14 cellular contexts compared by ENCODE assay signal in the genomic region with DNA sequence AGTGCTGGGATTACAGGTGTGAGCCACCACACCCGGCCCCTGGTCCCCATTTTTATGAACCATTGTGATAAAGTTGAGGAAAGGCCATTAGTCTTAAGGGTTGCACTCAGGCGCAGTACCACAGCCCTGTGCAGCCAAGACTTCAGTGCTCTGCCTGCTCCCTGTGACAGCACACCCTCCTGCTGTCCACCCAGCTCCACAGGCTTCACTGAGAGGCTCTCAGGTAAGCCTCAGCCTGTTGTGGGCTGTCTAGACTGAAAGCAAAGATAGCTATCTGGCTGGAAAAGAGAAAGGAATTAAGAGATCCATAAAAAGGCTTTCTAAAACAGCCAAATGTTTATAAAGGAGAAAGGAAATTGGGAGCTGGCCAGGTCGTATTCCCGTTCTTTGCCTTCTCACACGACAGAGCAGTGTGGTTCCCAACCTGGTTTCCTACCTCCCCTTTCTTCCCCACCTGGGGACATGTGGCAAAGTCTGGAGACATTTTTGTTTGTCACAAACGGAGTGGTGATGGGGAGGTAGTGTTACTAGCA. TPM values are rescaled to one million over a fixed set of nuclear protein-coding genes. Genes with fewer than 3 reads are reported as not detected.
A peak's percentile ranks its signal among the peaks of the same experiment; 100 is the strongest.
DNase-seq lines count a peak whose midpoint lies in the region; TF ChIP-seq lines count a peak whose summit lies in the region.
"Had no signal": no experiment of that assay in that cellular context is flagged by ENCODE, and none has a peak within 500 bp of the region (broad histone marks: within the 10 kb centered on the region; RNA-seq: fewer than 3 reads in every experiment).

No MANE protein-coding gene starts in this region.

- H3K4me1 ChIP-seq in HEK293 (ENCODE audit: control insufficient read depth, insufficient read depth, low read length) (peaks cover 9% of the 10 kb centered on the region), esophagus muscularis mucosa (peaks cover 12 to 23% (median 17%) of the 10 kb centered on the region in 4 donors), trophoblast cell (ENCODE audit: control insufficient read depth in 1 of 2, insufficient read depth in 2 of 2, low read length in 2 of 2) (peaks cover 4 to 7% of the 10 kb centered on the region in 2 experiments)

- TF ChIP-seq POLR2A in esophagus muscularis mucosa (IDR thresholded peaks at IDR 0.05; ENCODE audit: low read depth) = no peak

- peaks cover 7% of the 10 kb centered on the region for H3K4me1 Mint-ChIP-seq in T-helper 2 cell treated with Interferon-gamma antibody and Interleukin-4, amounts not matched to agents 5 μg/mL and 100 μg/mL, for 36 hours (ENCODE audit: low read depth)

- no peak overlapping the region for H2AFZ ChIP-seq in trophoblast cell (ENCODE audit: insufficient read depth, low read length, poor library complexity)

- H2BK5ac ChIP-seq in trophoblast cell (ENCODE audit: low read depth, low read length, poor library complexity) = no peak overlapping the region

- H2AK5ac ChIP-seq in trophoblast cell (ENCODE audit: low read length) = no peak overlapping the region

- H3K27me3 Mint-ChIP-seq in T-helper 2 cell treated with Interferon-gamma antibody and Interleukin-4, amounts not matched to agents 5 μg/mL and 100 μg/mL, for 36 hours (ENCODE audit: low read depth) = no peaks in the 10 kb centered on the region
- H3K27me3 Mint-ChIP-seq: activated naive CD8-positive, alpha-beta T cell had no signal

- no peaks in the 10 kb centered on the region for H3K9me3 Mint-ChIP-seq in T-helper 2 cell treated with Interferon-gamma antibody and Interleukin-4, amounts not matched to agents 5 μg/mL and 100 μg/mL, for 36 hours

- no peaks in the 10 kb centered on the region for H3K9me3 ChIP-seq in HEK293 (ENCODE audit: control insufficient read depth, insufficient read depth, low read depth, low read length)
- no peaks in the 10 kb centered on the region for H3K9me3 ChIP-seq in esophagus muscularis mucosa
- no peaks in the 10 kb centered on the region for H3K9me3 ChIP-seq in trophoblast cell (ENCODE audit: insufficient read depth, low read depth, low read length)

- peak overlapping the region; percentile 26 for H4K91ac ChIP-seq in trophoblast cell (ENCODE audit: low read depth, low read length)

- H3K27ac Mint-ChIP-seq in T-helper 2 cell treated with Interferon-gamma antibody and Interleukin-4, amounts not matched to agents 5 μg/mL and 100 μg/mL, for 36 hours = no peak overlapping the region
- H3K27ac Mint-ChIP-seq: activated naive CD8-positive, alpha-beta T cell had no signal

- H3K27ac ChIP-seq in HEK293 (ENCODE audit: extremely low read depth, low read depth, low read length) (peak overlapping the region; percentile 53), esophagus muscularis mucosa (replicated peaks in 1 of 4) (peak overlapping the region in 3 of 4 donors; percentile 58 to 77 (median 62)), trophoblast cell (ENCODE audit: low read depth, low read length) (no peak overlapping the region)
- H3K27ac ChIP-seq: RWPE1 had no signal

- WGBS in esophagus muscularis mucosa = 65% methylated on average over 6 of the region's 6 CpGs
- WGBS in trophoblast cell (ENCODE audit: extremely low coverage, insufficient coverage, insufficient read length) = no CpG with 5 or more reads among the region's 6 CpGs

- no peak overlapping the region for H3K4me2 ChIP-seq in trophoblast cell (ENCODE audit: low read length)

- no peak overlapping the region for H2BK12ac ChIP-seq in trophoblast cell (ENCODE audit: low read length)

- CTCF ChIA-PET in BJ (lab: Yijun Ruan, JAX) (interaction anchor here (1.0 to 5.2 kb wide), 2 partner anchors 10 to 204 kb away, joined by 3 to 55 read pairs; no protein-coding TSS in a partner anchor), HEK293 (lab: Yijun Ruan, JAX) (interaction anchor here (0.6 to 2.2 kb wide), 8 partner anchors 9 to 596 kb away, joined by 3 to 9 read pairs (median 4); no protein-coding TSS in a partner anchor)

- no peaks in the 10 kb centered on the region for H3K36me3 Mint-ChIP-seq in T-helper 2 cell treated with Interferon-gamma antibody and Interleukin-4, amounts not matched to agents 5 μg/mL and 100 μg/mL, for 36 hours (ENCODE audit: low read depth)
- H3K36me3 Mint-ChIP-seq: activated naive CD8-positive, alpha-beta T cell had no signal

- DNase-seq in BJ (ENCODE audit: low read depth) = peak; percentile 63
- no peak for DNase-seq in esophagus muscularis mucosa (ENCODE audit: extremely low spot score)
- DNase-seq in trophoblast cell = peak in 1 of 2 donors; percentile 33
- DNase-seq in KBM-7 = no peak
- DNase-seq in T-helper 2 cell treated with Interferon-gamma antibody and Interleukin-4, amounts not matched to agents 5 μg/mL and 100 μg/mL, for 36 hours (ENCODE audit: low spot score) = no peak
- DNase-seq in G401 (ENCODE audit: low spot score) = no peak
- DNase-seq: midbrain; NCI-H1417 treated with DMSO at 0.1 percent for 48 hours; NCI-H446; stimulated activated CD4-positive, alpha-beta T cell treated with anti-CD3 and anti-CD28 coated beads, Interleukin-12 subunit alpha, Interleukin-12 subunit beta, amount 100 ng/mL, for 4 hours; T1000 had no signal

- no peaks in the 10 kb centered on the region for H3K36me3 ChIP-seq in BJ (ENCODE audit: control insufficient read depth, insufficient read depth, low read length)
- H3K36me3 ChIP-seq in HEK293 (ENCODE audit: control insufficient read depth in 2 of 2, insufficient read depth in 1 of 2, low read length in 2 of 2) = no peaks in the 10 kb centered on the region
- no peaks in the 10 kb centered on the region for H3K36me3 ChIP-seq in esophagus muscularis mucosa
- no peaks in the 10 kb centered on the region for H3K36me3 ChIP-seq in trophoblast cell (ENCODE audit: control insufficient read depth in 1 of 2, insufficient read depth in 2 of 2, low read length in 2 of 2)

- H3K4ac ChIP-seq in trophoblast cell (ENCODE audit: low read depth, low read length) = no peak overlapping the region

- H3K9ac ChIP-seq in trophoblast cell (ENCODE audit: low read length) = no peak overlapping the region

- no peak overlapping the region for H3K18ac ChIP-seq in trophoblast cell (ENCODE audit: low read length)

- no peak overlapping the region for H4K12ac ChIP-seq in trophoblast cell (ENCODE audit: low read depth, low read length)

- no peak for TF ChIP-seq EP300 in esophagus muscularis mucosa (IDR thresholded peaks at IDR 0.05)

- no peak overlapping the region for H3K14ac ChIP-seq in trophoblast cell (ENCODE audit: low read length)

- H4K8ac ChIP-seq in trophoblast cell (ENCODE audit: low read depth, low read length) = peak overlapping the region; percentile 41

- no peak for TF ChIP-seq CTCF in BJ (IDR thresholded peaks at IDR 0.05; ENCODE audit: insufficient read depth, low read depth, low read length)
- TF ChIP-seq CTCF in HEK293 (tag by site-specific recombination; IDR thresholded peaks at IDR 0.05) = no peak
- TF ChIP-seq CTCF in esophagus muscularis mucosa (IDR thresholded peaks at IDR 0.05) = no peak

- POLR2A ChIA-PET in BJ (lab: Charles Lee) = no interaction called here
- POLR2A ChIA-PET in HEK293 (lab: Yijun Ruan, JAX) = no interaction called here

- intact Hi-C loops in esophagus muscularis mucosa (cut with DNase I) = loop anchor here (5.0 kb wide), 1 partner anchor 203 kb away; no protein-coding TSS in a partner anchor

- H3K27me3 ChIP-seq in BJ (ENCODE audit: control insufficient read depth, insufficient read depth, low read length) (no peaks in the 10 kb centered on the region), esophagus muscularis mucosa (no peaks in the 10 kb centered on the region), trophoblast cell (ENCODE audit: insufficient read depth, low read length) (no peaks in the 10 kb centered on the region)

- in situ Hi-C loops in KBM-7 (cut with MboI; ENCODE audit: low pct_unique_long_range_greater_than_20kb, low sequenced_read_pairs) = loop anchor here (25.0 kb wide), 2 partner anchors 198 to 298 kb away; no protein-coding TSS in a partner anchor
- in situ Hi-C loops in G401 (cut with HindIII; ENCODE audit: low sequenced_read_pairs) = no loop called here

- H3K23ac ChIP-seq in trophoblast cell (ENCODE audit: low read length) = no peak overlapping the region

- H3K79me1 ChIP-seq in trophoblast cell (ENCODE audit: low read length) = no peaks in the 10 kb centered on the region

- H3K4me3 Mint-ChIP-seq in T-helper 2 cell treated with Interferon-gamma antibody and Interleukin-4, amounts not matched to agents 5 μg/mL and 100 μg/mL, for 36 hours = no peak overlapping the region
- H3K4me3 Mint-ChIP-seq: activated naive CD8-positive, alpha-beta T cell had no signal

- peak overlapping the region; percentile 45 for H2BK120ac ChIP-seq in trophoblast cell (ENCODE audit: insufficient read depth, low read length, poor library complexity)

- H3K4me3 ChIP-seq in BJ (ENCODE audit: low read depth, low read length) (no peak overlapping the region), HEK293 (ENCODE audit: low read depth, low read length) (no peak overlapping the region), esophagus muscularis mucosa (no peak overlapping the region), trophoblast cell (ENCODE audit: low read depth, low read length) (no peak overlapping the region)

- no peaks in the 10 kb centered on the region for H3K79me2 ChIP-seq in trophoblast cell (ENCODE audit: control insufficient read depth, insufficient read depth, low read length, poor library complexity)

TF ChIP-seq in HEK293, 187 proteins besides CTCF, POLR2A, EP300 and RAD21 (continues in another document):
- TF ChIP-seq FEZF1 (tag by site-specific recombination; IDR thresholded peaks at IDR 0.05) = peak; percentile 79
- TF ChIP-seq, protein P1, sequence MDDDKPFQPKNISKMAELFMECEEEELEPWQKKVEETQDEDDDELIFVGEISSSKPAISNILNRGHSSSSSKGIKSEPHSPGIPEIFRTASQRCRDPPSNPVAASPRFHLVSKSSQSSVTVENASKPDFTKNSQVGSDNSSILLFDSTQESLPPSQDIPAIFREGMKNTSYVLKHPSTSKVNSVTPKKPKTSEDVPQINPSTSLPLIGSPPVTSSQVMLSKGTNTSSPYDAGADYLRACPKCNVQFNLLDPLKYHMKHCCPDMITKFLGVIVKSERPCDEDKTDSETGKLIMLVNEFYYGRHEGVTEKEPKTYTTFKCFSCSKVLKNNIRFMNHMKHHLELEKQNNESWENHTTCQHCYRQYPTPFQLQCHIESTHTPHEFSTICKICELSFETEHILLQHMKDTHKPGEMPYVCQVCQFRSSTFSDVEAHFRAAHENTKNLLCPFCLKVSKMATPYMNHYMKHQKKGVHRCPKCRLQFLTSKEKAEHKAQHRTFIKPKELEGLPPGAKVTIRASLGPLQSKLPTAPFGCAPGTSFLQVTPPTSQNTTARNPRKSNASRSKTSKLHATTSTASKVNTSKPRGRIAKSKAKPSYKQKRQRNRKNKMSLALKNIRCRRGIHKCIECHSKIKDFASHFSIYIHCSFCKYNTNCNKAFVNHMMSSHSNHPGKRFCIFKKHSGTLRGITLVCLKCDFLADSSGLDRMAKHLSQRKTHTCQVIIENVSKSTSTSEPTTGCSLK (tag by site-specific recombination; IDR thresholded peaks at IDR 0.05) = no peak

RNA-seq across cellular contexts. Expression of gene DNM1L, which starts 19.1 kb away (rescaled TPM):
- 27.4 and 54.4 TPM in 2 replicates for polyA plus RNA-seq in BJ (2011; rRNA removed)
- polyA minus RNA-seq in BJ (2011; rRNA and poly(A)+ RNA removed) = 33.6 and 46.3 TPM in 2 replicates
- total RNA-seq in esophagus muscularis mucosa = 10 to 100 TPM; 66.4 to 81.4 (median 71.8) TPM
- 56.1 and 56.4 TPM in 2 replicates for polyA plus RNA-seq in trophoblast cell (2013)
- total RNA-seq in G401 (2014; rRNA removed; shearing (Covaris generic)) = 49.3 and 59.4 TPM in 2 replicates
